2 cellular contexts compared by ENCODE assay signal in genomic region chr5:139949710-139950109, GRCh38.
TF ChIP-seq lines count a peak whose summit lies in the region.

No MANE protein-coding gene starts in this region.

TF ChIP-seq in HEK293T, 16 proteins besides CTCF, POLR2A, EP300 and RAD21:
- TF ChIP-seq, protein P1, sequence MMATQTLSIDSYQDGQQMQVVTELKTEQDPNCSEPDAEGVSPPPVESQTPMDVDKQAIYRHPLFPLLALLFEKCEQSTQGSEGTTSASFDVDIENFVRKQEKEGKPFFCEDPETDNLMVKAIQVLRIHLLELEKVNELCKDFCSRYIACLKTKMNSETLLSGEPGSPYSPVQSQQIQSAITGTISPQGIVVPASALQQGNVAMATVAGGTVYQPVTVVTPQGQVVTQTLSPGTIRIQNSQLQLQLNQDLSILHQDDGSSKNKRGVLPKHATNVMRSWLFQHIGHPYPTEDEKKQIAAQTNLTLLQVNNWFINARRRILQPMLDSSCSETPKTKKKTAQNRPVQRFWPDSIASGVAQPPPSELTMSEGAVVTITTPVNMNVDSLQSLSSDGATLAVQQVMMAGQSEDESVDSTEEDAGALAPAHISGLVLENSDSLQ (IDR thresholded peaks at IDR 0.05) = no peak
- TF ChIP-seq LEF1 (IDR thresholded peaks at IDR 0.05; ENCODE audit: borderline replicate concordance) = no peak
- no peak for TF ChIP-seq NFRKB (IDR thresholded peaks at IDR 0.05)
- no peak for TF ChIP-seq HDGF (IDR thresholded peaks at IDR 0.05; ENCODE audit: borderline replicate concordance)
- no peak for TF ChIP-seq FOXM1 (IDR thresholded peaks at IDR 0.05; ENCODE audit: borderline replicate concordance)
- TF ChIP-seq CTBP1 (IDR thresholded peaks at IDR 0.05; ENCODE audit: borderline replicate concordance) = no peak
- TF ChIP-seq ZNF384 (IDR thresholded peaks at IDR 0.05) = no peak
- no peak for TF ChIP-seq SP1 (IDR thresholded peaks at IDR 0.05)
- TF ChIP-seq ELF4 (IDR thresholded peaks at IDR 0.05) = no peak
- no peak for TF ChIP-seq FOXK2 (IDR thresholded peaks at IDR 0.05)
- no peak for TF ChIP-seq SUZ12 (IDR thresholded peaks at IDR 0.05)
- TF ChIP-seq FOXA1 (IDR thresholded peaks at IDR 0.05) = no peak
- no peak for TF ChIP-seq BHLHE40 (IDR thresholded peaks at IDR 0.05; ENCODE audit: borderline replicate concordance)
- no peak for TF ChIP-seq TARDBP (IDR thresholded peaks at IDR 0.05)
- no peak for TF ChIP-seq ARNT (IDR thresholded peaks at IDR 0.05)
- no peak for TF ChIP-seq L3MBTL2 (conservative IDR thresholded peaks at IDR 0.05)

TF ChIP-seq in H1, 55 proteins besides CTCF, POLR2A, EP300 and RAD21:
- 0 out of 2 replicates have a peak, but pooled peaks have one; percentile 29 for TF ChIP-seq TEAD4 (IDR thresholded peaks at IDR 0.05; ENCODE audit: low read depth, low read length)
- no peak for TF ChIP-seq JUN (IDR thresholded peaks at IDR 0.05; ENCODE audit: low read depth, low read length)
- no peak for TF ChIP-seq HDAC6 (IDR thresholded peaks at IDR 0.05; ENCODE audit: low read depth, low read length)
- peak; percentile 52; the same call in 1 of the 2 replicates for TF ChIP-seq SP1 (IDR thresholded peaks at IDR 0.05; ENCODE audit: low read depth, low read length)
- TF ChIP-seq TAF1 (IDR thresholded peaks at IDR 0.05; ENCODE audit: low read depth, low read length) = no peak
- TF ChIP-seq E2F6 (IDR thresholded peaks at IDR 0.05) = no peak
- no peak for TF ChIP-seq BACH1 (IDR thresholded peaks at IDR 0.05; ENCODE audit: low read length)
TF ChIP-seq in H1: peak in this region for 2.
